1 cellular context compared by ENCODE assay signal in the genomic region with DNA sequence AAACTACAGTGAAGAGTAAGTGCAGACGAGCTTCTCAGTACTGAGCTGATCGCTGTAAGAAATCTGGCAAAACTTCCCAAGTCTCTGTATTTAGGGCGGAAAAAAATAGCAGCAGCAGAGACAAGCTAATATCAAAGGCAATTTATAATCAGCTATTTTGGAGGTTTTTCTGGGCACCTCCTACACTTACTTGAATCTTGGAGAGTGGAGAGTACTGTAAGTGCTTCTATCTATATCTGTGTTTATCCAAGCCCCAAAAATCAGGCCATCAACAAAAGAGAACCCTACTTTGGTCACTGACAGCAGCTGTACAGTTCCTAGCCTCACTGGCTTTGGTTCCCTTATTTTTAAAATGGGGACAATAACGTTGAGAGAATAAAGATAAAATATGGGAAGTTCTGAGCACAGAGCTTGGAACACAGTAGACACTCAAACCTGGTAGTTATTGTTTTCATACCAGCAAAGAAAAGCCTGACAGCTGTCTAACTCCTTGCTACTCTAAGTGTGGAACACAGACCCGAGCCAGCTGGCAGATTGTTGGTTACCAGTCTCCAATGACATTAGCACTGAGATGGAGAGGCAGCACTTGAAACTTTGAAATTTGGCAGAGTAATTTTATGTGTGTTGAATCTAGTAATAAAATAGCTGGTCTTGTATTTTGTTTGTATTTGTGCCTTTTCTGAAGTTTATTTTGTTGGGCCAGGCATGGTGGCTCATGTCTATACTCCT.
TF ChIP-seq lines count a peak whose summit lies in the region.

No MANE protein-coding gene starts in this region.

TF ChIP-seq in H1, 55 proteins besides CTCF, POLR2A, EP300 and RAD21:
- no peak for TF ChIP-seq SRF (IDR thresholded peaks at IDR 0.05; ENCODE audit: low read depth, low read length)
- TF ChIP-seq, protein P1, sequence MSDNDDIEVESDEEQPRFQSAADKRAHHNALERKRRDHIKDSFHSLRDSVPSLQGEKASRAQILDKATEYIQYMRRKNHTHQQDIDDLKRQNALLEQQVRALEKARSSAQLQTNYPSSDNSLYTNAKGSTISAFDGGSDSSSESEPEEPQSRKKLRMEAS (IDR thresholded peaks at IDR 0.05): no peak
- no peak for TF ChIP-seq SIRT6 (IDR thresholded peaks at IDR 0.05; ENCODE audit: low read length)
- no peak for TF ChIP-seq SIN3A (conservative IDR thresholded peaks at IDR 0.05 in 1 of 2, IDR thresholded peaks at IDR 0.05 in 1 of 2; ENCODE audit: low read depth in 1 of 2, low read length in 2 of 2)
- TF ChIP-seq RNF2 (IDR thresholded peaks at IDR 0.05; ENCODE audit: borderline replicate concordance, low read depth, low read length, missing control alignments, poor library complexity, severe bottlenecking): no peak
- TF ChIP-seq BCL11A (IDR thresholded peaks at IDR 0.05; ENCODE audit: low read depth in 2 of 2, low read length in 2 of 2): no peak
- TF ChIP-seq KDM1A (IDR thresholded peaks at IDR 0.05; ENCODE audit: borderline replicate concordance, low read length): no peak
- no peak for TF ChIP-seq FOSL1 (IDR thresholded peaks at IDR 0.05; ENCODE audit: insufficient read depth, low read depth, low read length)
- no peak for TF ChIP-seq EGR1 (IDR thresholded peaks at IDR 0.05; ENCODE audit: borderline replicate concordance, low read depth, low read length)
- TF ChIP-seq ATF3 (IDR thresholded peaks at IDR 0.05; ENCODE audit: insufficient read depth, low read depth, low read length): no peak
- TF ChIP-seq ASH2L (IDR thresholded peaks at IDR 0.05; ENCODE audit: low read length): no peak
- TF ChIP-seq BRCA1 (IDR thresholded peaks at IDR 0.05; ENCODE audit: low read depth, low read length): no peak
- no peak for TF ChIP-seq SAP30 (IDR thresholded peaks at IDR 0.05; ENCODE audit: insufficient read depth, insufficient replicate concordance, low read length)
- no peak for TF ChIP-seq JUND (IDR thresholded peaks at IDR 0.05; ENCODE audit: low read length)
- no peak for TF ChIP-seq CBX8 (IDR thresholded peaks at IDR 0.05; ENCODE audit: borderline replicate concordance, low read depth, low read length)
